8 cellular contexts compared by ENCODE assay signal in the genomic region with DNA sequence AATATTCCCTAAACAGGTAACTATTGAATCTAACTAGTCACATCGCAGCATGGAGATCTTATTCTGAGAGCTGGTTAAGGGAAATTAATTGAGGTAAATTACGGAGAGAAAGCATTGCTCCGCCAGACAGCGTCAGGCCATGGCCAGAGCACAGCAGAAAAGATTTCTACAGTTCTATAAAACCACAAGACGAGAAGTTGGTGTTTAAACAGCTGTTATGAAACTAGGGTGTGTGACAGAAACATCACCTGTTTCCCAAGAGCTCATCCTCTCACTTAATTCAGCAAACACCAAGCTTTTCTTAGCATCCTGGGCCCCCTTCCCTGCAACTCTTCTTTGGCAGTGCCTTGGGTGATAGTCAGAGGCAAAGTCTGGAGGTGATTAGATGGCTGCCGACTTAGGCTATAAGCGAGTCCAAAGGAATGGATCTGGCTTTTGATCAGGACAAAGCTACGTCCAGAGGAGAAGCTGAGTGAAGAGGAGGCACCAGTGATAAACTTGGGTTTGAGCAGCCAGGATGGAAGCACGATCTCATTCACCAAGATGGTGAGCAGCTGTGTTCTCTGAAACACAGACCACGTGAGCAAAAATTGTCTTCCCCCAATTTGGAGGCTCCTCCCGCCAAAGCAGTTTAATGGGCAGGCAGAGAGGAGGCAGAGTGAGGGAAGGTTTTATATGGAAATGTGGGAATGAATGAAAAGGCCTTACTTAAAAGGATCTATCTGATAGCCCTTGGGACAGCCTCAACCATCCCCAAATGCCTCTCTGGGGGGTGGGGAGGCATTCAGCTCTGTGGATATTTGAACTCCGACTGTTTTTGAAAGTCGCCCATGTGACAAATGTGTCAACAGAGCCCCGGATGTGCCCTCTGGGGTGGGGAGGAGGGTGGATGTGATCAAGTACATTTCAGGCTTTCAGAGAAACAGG. TPM values are rescaled to one million over a fixed set of nuclear protein-coding genes. Genes with fewer than 3 reads are reported as not detected.
DNase-seq lines count a peak whose midpoint lies in the region; ATAC-seq and TF ChIP-seq lines count a peak whose summit lies in the region.

No MANE protein-coding gene starts in this region.

- peaks cover 17% of the 10 kb centered on the region for H3K4me1 ChIP-seq in osteoblast (ENCODE audit: insufficient read depth, low read length)

- H2AFZ ChIP-seq in SU-DHL-6 (ENCODE audit: low read depth, low read length, severe bottlenecking) (no peak overlapping the region), osteoblast (ENCODE audit: low read length) (peak overlapping the region; percentile 75)

- H3K27me3 ChIP-seq in SU-DHL-6 (ENCODE audit: low read length) (no peaks in the 10 kb centered on the region), brain microvascular endothelial cell (replicated peaks) (no peaks in the 10 kb centered on the region), osteoblast (ENCODE audit: insufficient read depth, low read length) (no peaks in the 10 kb centered on the region)

- no peak overlapping the region for H3K9ac ChIP-seq in SU-DHL-6 (ENCODE audit: low read length)

- H3F3A ChIP-seq in SU-DHL-6 (ENCODE audit: insufficient read depth): no peaks in the 10 kb centered on the region

- DNase-seq in brain microvascular endothelial cell (peak; percentile 30), osteoblast (ENCODE audit: insufficient read length, low spot score, missing footprints) (no peak), NCI-H226 (no peak), superior temporal gyrus (ENCODE audit: extremely low spot score) (no peak), GOT3 (lab: John Stamatoyannopoulos, UW) (no peak)

- TF ChIP-seq CTCF in SU-DHL-6 (IDR thresholded peaks at IDR 0.05; ENCODE audit: insufficient read depth, low read length, poor library complexity, severe bottlenecking): no peak
- no peak for TF ChIP-seq CTCF in brain microvascular endothelial cell (IDR thresholded peaks at IDR 0.05; ENCODE audit: low read depth, low read length, missing control alignments)
- no peak for TF ChIP-seq CTCF in osteoblast (IDR thresholded peaks at IDR 0.05; ENCODE audit: extremely low read depth, low read depth, low read length)

- H4K20me1 ChIP-seq in SU-DHL-6 (ENCODE audit: low read depth, low read length) (no peaks in the 10 kb centered on the region), osteoblast (ENCODE audit: insufficient read depth, low read length) (no peaks in the 10 kb centered on the region)

- peak; percentile 36 for ATAC-seq in GM19035 (IDR thresholded peaks at IDR 0.05; ENCODE audit: unreplicated experiment)
- ATAC-seq in HG03064 (IDR thresholded peaks at IDR 0.05; ENCODE audit: low read depth, unreplicated experiment): peak; percentile 49

- no peaks in the 10 kb centered on the region for H3K9me3 ChIP-seq in SU-DHL-6 (ENCODE audit: insufficient read depth, low read length)
- H3K9me3 ChIP-seq in osteoblast (ENCODE audit: low read depth, low read length): no peaks in the 10 kb centered on the region

- H3K4me2 ChIP-seq in SU-DHL-6 (ENCODE audit: low read depth, low read length, poor library complexity, severe bottlenecking) (peak overlapping the region; percentile 14), osteoblast (ENCODE audit: insufficient read depth, low read length) (no peak overlapping the region)

- H3K27ac ChIP-seq in SU-DHL-6 (ENCODE audit: low read depth, low read length): no peak overlapping the region
- no peak overlapping the region for H3K27ac ChIP-seq in brain microvascular endothelial cell
- no peak overlapping the region for H3K27ac ChIP-seq in osteoblast (ENCODE audit: low read depth, low read length)

- H3K79me2 ChIP-seq in SU-DHL-6 (ENCODE audit: insufficient read depth, low read length): no peaks in the 10 kb centered on the region
- H3K79me2 ChIP-seq in osteoblast (ENCODE audit: insufficient read depth, low read length): no peaks in the 10 kb centered on the region

- H3K36me3 ChIP-seq in SU-DHL-6 (ENCODE audit: low read length) (no peaks in the 10 kb centered on the region), brain microvascular endothelial cell (replicated peaks) (no peaks in the 10 kb centered on the region), osteoblast (ENCODE audit: insufficient read depth, low read length) (no peaks in the 10 kb centered on the region)

- H3K9me2 ChIP-seq in SU-DHL-6 (replicated peaks; ENCODE audit: insufficient read depth, low read length): no peaks in the 10 kb centered on the region

- H3K4me3 ChIP-seq in SU-DHL-6 (ENCODE audit: insufficient read depth, low read length, poor library complexity, severe bottlenecking) (no peak overlapping the region), brain microvascular endothelial cell (ENCODE audit: low read depth, low read length) (no peak overlapping the region), osteoblast (ENCODE audit: insufficient read depth, low read length) (no peak overlapping the region)

- in situ Hi-C loops in brain microvascular endothelial cell (cut with HindIII; ENCODE audit: low pct_ligation_motif_present, low sequenced_read_pairs): loop anchor here (25.0 kb wide), 1 partner anchor 207 kb away; no protein-coding TSS in a partner anchor

RNA-seq across cellular contexts. Expression of gene PKDCC, which starts 57.8 kb away (rescaled TPM):
- 1.2 and 4.0 TPM in 2 replicates for total RNA-seq in osteoblast
